In genomic region chr16:11583889-11584565, GRCh38 we compare ENCODE assay signal across 8 cellular contexts. TPM values are rescaled to one million over a fixed set of nuclear protein-coding genes. Genes with fewer than 3 reads are reported as not detected.
DNase-seq lines count a peak whose midpoint lies in the region; ATAC-seq, FAIRE-seq and TF ChIP-seq lines count a peak whose summit lies in the region.

No MANE protein-coding gene starts in this region.

- TF ChIP-seq CTCF in activated CD8-positive, alpha-beta T cell treated with anti-CD3 and anti-CD28 coated beads for 36 hours (IDR thresholded peaks at IDR 0.05), result no peak
- TF ChIP-seq CTCF in kidney (IDR thresholded peaks at IDR 0.05; ENCODE audit: borderline replicate concordance, extremely low read depth, insufficient read depth) (no peak), upper lobe of left lung (IDR thresholded peaks at IDR 0.05) (no peak)

- H3K27ac ChIP-seq in kidney (ENCODE audit: low read depth in 2 of 2, low read length in 2 of 2) (peak overlapping the region; percentile 94 to 97), upper lobe of left lung (peak overlapping the region; percentile 94 to 100 (median 98))

- H3K4me3 Mint-ChIP-seq in activated CD8-positive, alpha-beta T cell treated with anti-CD3 and anti-CD28 coated beads for 36 hours, result peak overlapping the region; percentile 86

- ATAC-seq in activated CD8-positive, alpha-beta T cell treated with anti-CD3 and anti-CD28 coated beads for 36 hours, result no peak
- peak; percentile 9 to 38 for ATAC-seq in upper lobe of left lung (ENCODE audit: low FRiP score in 2 of 2)

- H3K27me3 ChIP-seq in upper lobe of left lung, result no peaks in the 10 kb centered on the region

- no peaks in the 10 kb centered on the region for H3K9me3 Mint-ChIP-seq in activated CD8-positive, alpha-beta T cell treated with anti-CD3 and anti-CD28 coated beads for 36 hours

- peak; percentile 28 for DNase-seq in stimulated activated CD4-positive, alpha-beta T cell treated with anti-CD3 and anti-CD28 coated beads, Interleukin-4, amount 100 ng/mL, for 24 hours
- DNase-seq in stimulated activated CD4-positive, alpha-beta T cell treated with anti-CD3 and anti-CD28 coated beads, Interleukin-2, amount 100 ng/mL, for 48 hours, result no peak
- peak; percentile 39 for DNase-seq in activated CD8-positive, alpha-beta T cell treated with anti-CD3 and anti-CD28 coated beads for 36 hours
- DNase-seq in kidney, result no peak
- peak in 1 of 2 donors; percentile 58 for DNase-seq in upper lobe of left lung
- no peak for DNase-seq in effector CD4-positive, alpha-beta T cell
- DNase-seq in NCI-H446 (lab: John Stamatoyannopoulos, UW), result no peak
- DNase-seq in T-helper 9 cell, result no peak

- no peak for TF ChIP-seq EP300 in upper lobe of left lung (IDR thresholded peaks at IDR 0.05)

- POLR2A ChIA-PET in activated CD8-positive, alpha-beta T cell treated with anti-CD3 and anti-CD28 coated beads for 36 hours (lab: Charles Lee), result interaction anchor here (0.6 to 1.4 kb wide), 7 partner anchors 8 to 29 kb away, joined by 3 to 5 read pairs (median 3); no protein-coding TSS in a partner anchor

- H3K36me3 ChIP-seq in kidney (ENCODE audit: control insufficient read depth in 1 of 2, insufficient read depth in 2 of 2, low read length in 2 of 2) (no peaks in the 10 kb centered on the region), upper lobe of left lung (no peaks in the 10 kb centered on the region)

- H3K4me1 Mint-ChIP-seq in activated CD8-positive, alpha-beta T cell treated with anti-CD3 and anti-CD28 coated beads for 36 hours (ENCODE audit: low read depth), result peaks cover 54% of the 10 kb centered on the region

- CTCF ChIA-PET in activated CD8-positive, alpha-beta T cell treated with anti-CD3 and anti-CD28 coated beads for 36 hours (lab: Charles Lee), result interaction anchor here (0.8 to 3.8 kb wide), 6 partner anchors 14 to 213 kb away, joined by 3 to 28 read pairs (median 6); partner anchors contain the start of genes TXNDC11 and ZC3H7A

- H3K9me3 ChIP-seq in kidney (ENCODE audit: control insufficient read depth in 1 of 2, low read length in 2 of 2) (no peaks in the 10 kb centered on the region), upper lobe of left lung (no peaks in the 10 kb centered on the region)

- peak overlapping the region; percentile 96 for H3K27ac Mint-ChIP-seq in activated CD8-positive, alpha-beta T cell treated with anti-CD3 and anti-CD28 coated beads for 36 hours

- H3K9ac ChIP-seq in kidney (ENCODE audit: low read length in 2 of 2), result peak overlapping the region; percentile 53 to 61

- H3K4me3 ChIP-seq in kidney (ENCODE audit: low read length in 2 of 2) (peak overlapping the region; percentile 62 to 67), upper lobe of left lung (peak overlapping the region in 3 of 4 donors; percentile 82 to 88 (median 84))

- 2 to 19% methylated on average over 7 of the region's 7 CpGs for WGBS in upper lobe of left lung, 2 donors

- TF ChIP-seq POLR2A in upper lobe of left lung (IDR thresholded peaks at IDR 0.05), result peak in 1 of 4 donors; percentile 44

- H3K4me1 ChIP-seq in kidney (ENCODE audit: control insufficient read depth in 1 of 2, insufficient read depth in 1 of 2, low read depth in 1 of 2, low read length in 2 of 2) (peaks cover 0 to 19% of the 10 kb centered on the region in 2 donors), upper lobe of left lung (peaks cover 27 to 54% (median 35%) of the 10 kb centered on the region in 4 donors)

- intact Hi-C loops in activated CD8-positive, alpha-beta T cell treated with anti-CD3 and anti-CD28 coated beads for 36 hours (cut with micrococcal nuclease), result loop anchor here (10.0 kb wide), 1 partner anchor 61 kb away; no protein-coding TSS in a partner anchor
- intact Hi-C loops in kidney (cut with DNase I), result loop anchor here (10.0 kb wide), 1 partner anchor 51 kb away; no protein-coding TSS in a partner anchor

- H3K27me3 Mint-ChIP-seq in activated CD8-positive, alpha-beta T cell treated with anti-CD3 and anti-CD28 coated beads for 36 hours, result no peaks in the 10 kb centered on the region

- FAIRE-seq in kidney (lab: Jason Lieb, UNC), result no peak

- peaks cover 41% of the 10 kb centered on the region for H3K36me3 Mint-ChIP-seq in activated CD8-positive, alpha-beta T cell treated with anti-CD3 and anti-CD28 coated beads for 36 hours (ENCODE audit: low read depth)

RNA-seq across cellular contexts. Expression of gene LITAF, which starts 2.7 kb away (rescaled TPM):
- 100 to 1,000 TPM; 108 to 110 TPM for total RNA-seq in activated CD8-positive, alpha-beta T cell treated with anti-CD3 and anti-CD28 coated beads for 36 hours
- total RNA-seq in kidney (171 TPM), upper lobe of left lung (100 to 1,000 TPM in 4 of 6 donors, 10 to 100 TPM in 2; 65.8 to 281 (median 113) TPM)
- 121 TPM for polyA plus RNA-seq in kidney (ENCODE audit: insufficient read depth, low read depth, low replicate concordance)

Comparison
In these comparisons a context has a peak if more than half of its experiments do, and no peak if none do; other contexts are left out.
1. DNase-seq: peak in stimulated activated CD4-positive, alpha-beta T cell treated with anti-CD3 and anti-CD28 coated beads, Interleukin-4, amount 100 ng/mL, for 24 hours (single experiment) and activated CD8-positive, alpha-beta T cell treated with anti-CD3 and anti-CD28 coated beads for 36 hours (single experiment); none in stimulated activated CD4-positive, alpha-beta T cell treated with anti-CD3 and anti-CD28 coated beads, Interleukin-2, amount 100 ng/mL, for 48 hours (0 of 2), kidney (single experiment), effector CD4-positive, alpha-beta T cell (single experiment), NCI-H446 (0 of 2) and T-helper 9 cell (single experiment).